Comparison of ENCODE assay signal across 16 cellular contexts in genomic region chr9:136697146-136697820, GRCh38. TPM values are rescaled to one million over a fixed set of nuclear protein-coding genes. Genes with fewer than 3 reads are reported as not detected.
A peak's percentile ranks its signal among the peaks of the same experiment; 100 is the strongest.
DNase-seq lines count a peak whose midpoint lies in the region; TF ChIP-seq lines count a peak whose summit lies in the region.
"Had no signal": no experiment of that assay in that cellular context is flagged by ENCODE, and none has a peak within 500 bp of the region (broad histone marks: within the 10 kb centered on the region; RNA-seq: fewer than 3 reads in every experiment).

No MANE protein-coding gene starts in this region.

- peaks cover 0 to 66% (median 8%) of the 10 kb centered on the region in 7 donors for H3K27me3 ChIP-seq in spleen (replicated peaks in 1 of 7)

- CTCF ChIA-PET in MCF 10A (lab: Yijun Ruan, JAX), result interaction anchor here (1.8 kb wide), 1 partner anchor 30 kb away, joined by 5 read pairs; no protein-coding TSS in a partner anchor

- H3K4me3 ChIP-seq in spleen, result peak overlapping the region in 1 of 8 donors; percentile 9
- H3K4me3 ChIP-seq: esophagus squamous epithelium, suprapubic skin had no signal

- WGBS in spleen, 5 donors, result 68 to 83% (median 71%) methylated on average over 19 to 23 of the region's 23 CpGs

- H3K27ac ChIP-seq in VCaP (peak overlapping the region; percentile 56), spleen (peak overlapping the region in 5 of 8 donors; percentile 58 to 88 (median 83))
- H3K27ac ChIP-seq: esophagus squamous epithelium, suprapubic skin had no signal

- TF ChIP-seq CTCF in VCaP (conservative IDR thresholded peaks at IDR 0.05) (no peak), spleen (IDR thresholded peaks at IDR 0.05 in 8 of 11, conservative IDR thresholded peaks at IDR 0.05 in 3 of 11) (no peak), MCF 10A (IDR thresholded peaks at IDR 0.05; ENCODE audit: unreplicated experiment) (no peak)

- H3K36me3 Mint-ChIP-seq in MCF 10A (ENCODE audit: insufficient read depth, unreplicated experiment), result no peaks in the 10 kb centered on the region
- H3K36me3 Mint-ChIP-seq: activated naive CD4-positive, alpha-beta T cell treated with anti-CD3 and anti-CD28 coated beads, Interleukin-2, amount 10 ng/mL, durations not matched to agents 7 days and 5 days had no signal

- DNase-seq in HK-2 (ENCODE audit: unreplicated experiment) (peak; percentile 60), left kidney (ENCODE audit: low read depth, low spot score) (peak; percentile 57), spleen (no peak), NCI-H1436 treated with DMSO at 0.1 percent for 48 hours (lab: John Stamatoyannopoulos, UW) (no peak), MCF 10A (ENCODE audit: unreplicated experiment) (no peak), islet precursor cell (no peak), NCI-H187 treated with DMSO at 0.1 percent for 48 hours (lab: John Stamatoyannopoulos, UW) (no peak)
- DNase-seq: activated CD8-positive, alpha-beta memory T cell treated with anti-CD3 and anti-CD28 coated beads for 24 hours; activated naive CD4-positive, alpha-beta T cell treated with anti-CD3 and anti-CD28 coated beads, Interleukin-2, amount 10 ng/mL, durations not matched to agents 7 days and 5 days; cerebellar nuclear complex; esophagus squamous epithelium; Karpas-422; NCI-H2081 treated with DMSO at 0.1 percent for 48 hours had no signal

- no peak overlapping the region for H3K4me3 Mint-ChIP-seq in MCF 10A (ENCODE audit: unreplicated experiment)
- H3K4me3 Mint-ChIP-seq: activated naive CD4-positive, alpha-beta T cell treated with anti-CD3 and anti-CD28 coated beads, Interleukin-2, amount 10 ng/mL, durations not matched to agents 7 days and 5 days had no signal

- H3K9me3 ChIP-seq in spleen, result no peaks in the 10 kb centered on the region
- H3K9me3 ChIP-seq: esophagus squamous epithelium, suprapubic skin had no signal

- peaks cover 10 to 89% (median 58%) of the 10 kb centered on the region in 6 donors for H3K4me1 ChIP-seq in spleen

- no peaks in the 10 kb centered on the region for H3K36me3 ChIP-seq in spleen
- H3K36me3 ChIP-seq: esophagus squamous epithelium, suprapubic skin had no signal

- POLR2A ChIA-PET in MCF 10A (lab: Yijun Ruan, JAX), result interaction anchor here (0.7 to 1.6 kb wide), 2 partner anchors 11 to 31 kb away, joined by 3 to 4 read pairs; no protein-coding TSS in a partner anchor

- intact Hi-C loops in spleen (cut with DNase I; ENCODE audit: low total_unique reads), result no loop called here
- intact Hi-C loops in MCF 10A (cut with micrococcal nuclease), result no loop called here

- peaks cover 25% of the 10 kb centered on the region for H3K4me1 Mint-ChIP-seq in MCF 10A (ENCODE audit: insufficient read depth, unreplicated experiment)

- H3K27ac Mint-ChIP-seq in MCF 10A (ENCODE audit: low read depth, unreplicated experiment), result no peak overlapping the region
- H3K27ac Mint-ChIP-seq: activated naive CD4-positive, alpha-beta T cell treated with anti-CD3 and anti-CD28 coated beads, Interleukin-2, amount 10 ng/mL, durations not matched to agents 7 days and 5 days had no signal

- H3K27me3 Mint-ChIP-seq in MCF 10A (ENCODE audit: insufficient read depth, unreplicated experiment), result no peaks in the 10 kb centered on the region

- BruUV-seq in MCF 10A (replicated peaks; lab: Mats Ljungman, UMichigan), result no TSS peak

- no peak for TF ChIP-seq POLR2A in spleen (IDR thresholded peaks at IDR 0.05)

- no peaks in the 10 kb centered on the region for H3K9me3 Mint-ChIP-seq in MCF 10A (ENCODE audit: unreplicated experiment)
- H3K9me3 Mint-ChIP-seq: activated naive CD4-positive, alpha-beta T cell treated with anti-CD3 and anti-CD28 coated beads, Interleukin-2, amount 10 ng/mL, durations not matched to agents 7 days and 5 days had no signal

RNA-seq across cellular contexts. Expression of gene AGPAT2, which starts 10.0 kb away (rescaled TPM):
- total RNA-seq in spleen, result 10 to 100 TPM; 26.9 to 47.7 (median 40.4) TPM
- polyA plus RNA-seq in spleen, result 10 to 100 TPM; 31.9 to 43.8 (median 35.1) TPM
- total RNA-seq in MCF 10A (2022), result 30.4 and 33.3 TPM in 2 replicates

RNA-seq across cellular contexts. Expression of gene DIPK1B, which starts 15.1 kb away (rescaled TPM):
- total RNA-seq in spleen, result 10 to 100 TPM in 5 of 7 donors, 1 to 10 TPM in 2; 5.2 to 26.5 (median 13.3) TPM
- polyA plus RNA-seq in spleen, result 10 to 100 TPM in 2 of 3 donors, 1 to 10 TPM in 1; 8.2 to 16.8 (median 11.3) TPM
- total RNA-seq in MCF 10A (2022), result not detected in 2 replicates

RNA-seq across cellular contexts. Expression of gene EGFL7, which starts 34.6 kb away (rescaled TPM):
- 100 to 1,000 TPM; 132 to 246 (median 179) TPM for total RNA-seq in spleen
- 100 to 1,000 TPM; 169 to 522 (median 409) TPM for polyA plus RNA-seq in spleen
- 3.9 and 4.3 TPM in 2 replicates for total RNA-seq in MCF 10A (2022)
- total RNA-seq: OCI-LY7 had no signal

RNA-seq across cellular contexts. Expression of gene LCN10, which starts 45.5 kb away (rescaled TPM):
- total RNA-seq in spleen, result 10 to 100 TPM in 5 of 7 donors, 1 to 10 TPM in 2; 7.2 to 18.0 (median 12.8) TPM
- polyA plus RNA-seq in spleen, result 10 to 100 TPM; 22.6 to 41.3 (median 24.5) TPM
- not detected in 2 replicates for total RNA-seq in MCF 10A (2022)
- total RNA-seq: OCI-LY7 had no signal

RNA-seq across cellular contexts. Expression of gene LCN6, which starts 51.0 kb away (rescaled TPM):
- total RNA-seq in spleen, result 1 to 10 TPM; 1.2 to 8.7 (median 3.7) TPM
- polyA plus RNA-seq in spleen, result 10 to 100 TPM in 1 of 3 donors, 1 to 10 TPM in 2; 3.7 to 18.9 (median 5.0) TPM
- not detected in 2 replicates for total RNA-seq in MCF 10A (2022)
- total RNA-seq: OCI-LY7 had no signal

Comparison
In these comparisons a context has a peak if more than half of its experiments do, and no peak if none do; other contexts are left out.
1. DNase-seq: peak in HK-2 (single experiment) and left kidney (single experiment); none in spleen (single experiment), NCI-H1436 treated with DMSO at 0.1 percent for 48 hours (single experiment), MCF 10A (single experiment), islet precursor cell (single experiment) and NCI-H187 treated with DMSO at 0.1 percent for 48 hours (single experiment).
2. RNA of gene EGFL7, which starts 34.6 kb away (total RNA-seq): 132 to 246 TPM in spleen; 3.9 to 4.3 TPM in MCF 10A; every median in the first group is over 10 times any median in the second.